Comparison of ENCODE assay signal across 13 cellular contexts in the genomic region with DNA sequence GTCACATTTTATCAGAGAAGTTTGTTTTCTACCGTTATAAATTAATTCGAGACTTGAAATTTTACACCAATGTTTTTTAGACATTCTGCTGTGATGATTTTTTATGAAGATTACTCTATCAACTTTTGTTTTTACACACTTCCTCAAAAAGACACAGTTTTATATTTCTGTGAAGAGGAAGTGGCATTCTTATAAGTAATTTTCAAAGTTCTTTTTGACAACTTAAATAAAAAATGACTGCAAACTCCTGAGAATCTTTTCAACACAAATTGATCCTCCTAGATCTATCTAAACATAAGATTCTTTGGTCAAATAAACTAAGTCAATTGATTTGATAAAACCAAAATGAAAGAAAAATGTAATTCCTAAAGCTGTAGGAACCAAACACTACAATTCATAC. TPM values are rescaled to one million over a fixed set of nuclear protein-coding genes. Genes with fewer than 3 reads are reported as not detected.
DNase-seq lines count a peak whose midpoint lies in the region; ATAC-seq, FAIRE-seq and TF ChIP-seq lines count a peak whose summit lies in the region.
"Had no signal": no experiment of that assay in that cellular context is flagged by ENCODE, and none has a peak within 500 bp of the region (broad histone marks: within the 10 kb centered on the region; RNA-seq: fewer than 3 reads in every experiment).

No MANE protein-coding gene starts in this region.

- H3K36me3 Mint-ChIP-seq in activated T-cell treated with anti-CD3 and anti-CD28 coated beads, Interleukin-2, amount 50 U/mL, for 72 hours (ENCODE audit: insufficient read depth in 2 of 2): peaks cover 16 to 36% of the 10 kb centered on the region in 2 donors

- no peaks in the 10 kb centered on the region for H3K27me3 ChIP-seq in upper lobe of left lung
- H3K27me3 ChIP-seq in sigmoid colon: no peaks in the 10 kb centered on the region

- peaks cover 1 to 6% of the 10 kb centered on the region in 2 donors for H3K9me3 Mint-ChIP-seq in activated T-cell treated with anti-CD3 and anti-CD28 coated beads, Interleukin-2, amount 50 U/mL, for 72 hours

- TF ChIP-seq CTCF in upper lobe of left lung (IDR thresholded peaks at IDR 0.05) (no peak), sigmoid colon (IDR thresholded peaks at IDR 0.05) (no peak)

- peak; percentile 14 for FAIRE-seq in colon (lab: Jason Lieb, UNC)

- peak overlapping the region; percentile 100 for H3K27ac Mint-ChIP-seq in activated T-cell treated with anti-CD3 and anti-CD28 coated beads, Interleukin-2, amount 50 U/mL, for 72 hours

- H3K4me1 Mint-ChIP-seq in activated T-cell treated with anti-CD3 and anti-CD28 coated beads, Interleukin-2, amount 50 U/mL, for 72 hours (ENCODE audit: low read depth): peaks cover 100% of the 10 kb centered on the region

- H3K9me3 ChIP-seq in upper lobe of left lung (no peaks in the 10 kb centered on the region), sigmoid colon (no peaks in the 10 kb centered on the region)

- no peak for ATAC-seq in activated T-cell treated with anti-CD3 and anti-CD28 coated beads, Interleukin-2, amount 50 U/mL, for 72 hours (replicated peaks in 1 of 2)
- ATAC-seq in upper lobe of left lung (ENCODE audit: low FRiP score in 2 of 2): no peak
- no peak for ATAC-seq in GM19035 (IDR thresholded peaks at IDR 0.05; ENCODE audit: unreplicated experiment)
- ATAC-seq: Right ventricle myocardium inferior had no signal

- no peak for DNase-seq in activated T-cell treated with anti-CD3 and anti-CD28 coated beads, Interleukin-2, amount 50 U/mL, for 72 hours
- DNase-seq in activated T-cell treated with anti-CD3 and anti-CD28 coated beads for 4 hours (no peak), OCI-M1 (lab: John Stamatoyannopoulos, UW) (peak; percentile 78), upper lobe of left lung (no peak), sigmoid colon (no peak), EL (no peak)
- DNase-seq: activated CD4-positive, CD25-positive, alpha-beta regulatory T cell treated with anti-CD3 and anti-CD28 coated beads, Interleukin-2, amount 50 U/mL, for 72 hours; NCI-H446 had no signal

- no peak overlapping the region for H3K4me3 ChIP-seq in upper lobe of left lung
- H3K4me3 ChIP-seq in sigmoid colon: no peak overlapping the region

- H3K27ac ChIP-seq in upper lobe of left lung (peak overlapping the region in 3 of 4 donors; percentile 12 to 78 (median 68)), sigmoid colon (no peak overlapping the region)

- H3K36me3 ChIP-seq in upper lobe of left lung (no peaks in the 10 kb centered on the region), sigmoid colon (no peaks in the 10 kb centered on the region)

- intact Hi-C loops in sigmoid colon (cut with DNase I): no loop called here

- no peaks in the 10 kb centered on the region for H3K27me3 Mint-ChIP-seq in activated T-cell treated with anti-CD3 and anti-CD28 coated beads, Interleukin-2, amount 50 U/mL, for 72 hours (ENCODE audit: low read depth)

- TF ChIP-seq EP300 in upper lobe of left lung (IDR thresholded peaks at IDR 0.05): no peak
- TF ChIP-seq EP300 in sigmoid colon (IDR thresholded peaks at IDR 0.05): no peak

- TF ChIP-seq POLR2A in upper lobe of left lung (IDR thresholded peaks at IDR 0.05): no peak
- TF ChIP-seq POLR2A in sigmoid colon (IDR thresholded peaks at IDR 0.05): no peak

- H3K4me3 Mint-ChIP-seq in activated T-cell treated with anti-CD3 and anti-CD28 coated beads, Interleukin-2, amount 50 U/mL, for 72 hours: peak overlapping the region; percentile 86 to 100
- H3K4me3 Mint-ChIP-seq: nephron had no signal

- 45 to 60% methylated on average over 2 of the region's 2 CpGs for WGBS in upper lobe of left lung, 2 donors
- WGBS in sigmoid colon, 2 donors: 46 to 77% methylated on average over 2 of the region's 2 CpGs

- peaks cover 28 to 61% (median 41%) of the 10 kb centered on the region in 4 donors for H3K4me1 ChIP-seq in upper lobe of left lung
- peaks cover 0 to 33% (median 30%) of the 10 kb centered on the region in 4 donors for H3K4me1 ChIP-seq in sigmoid colon

RNA-seq across cellular contexts. Expression of a gene that starts 13.7 kb away (rescaled TPM):
- 100 to 1,000 TPM; 114 to 141 TPM for total RNA-seq in activated T-cell treated with anti-CD3 and anti-CD28 coated beads, Interleukin-2, amount 50 U/mL, for 72 hours
- total RNA-seq in upper lobe of left lung: 10 to 100 TPM; 41.0 to 91.1 (median 61.7) TPM
- 10 to 100 TPM; 34.2 to 41.1 (median 37.6) TPM for total RNA-seq in sigmoid colon
- polyA plus RNA-seq in sigmoid colon: 10 to 100 TPM in 1 of 3 donors, 1 to 10 TPM in 2; 1.2 to 21.3 (median 1.8) TPM
- total RNA-seq: G401 had no signal

Comparison
In these comparisons a context has a peak if more than half of its experiments do, and no peak if none do; other contexts are left out.
1. H3K27ac ChIP-seq: peak in upper lobe of left lung (3 of 4); none in sigmoid colon (0 of 4).